In the genomic region with DNA sequence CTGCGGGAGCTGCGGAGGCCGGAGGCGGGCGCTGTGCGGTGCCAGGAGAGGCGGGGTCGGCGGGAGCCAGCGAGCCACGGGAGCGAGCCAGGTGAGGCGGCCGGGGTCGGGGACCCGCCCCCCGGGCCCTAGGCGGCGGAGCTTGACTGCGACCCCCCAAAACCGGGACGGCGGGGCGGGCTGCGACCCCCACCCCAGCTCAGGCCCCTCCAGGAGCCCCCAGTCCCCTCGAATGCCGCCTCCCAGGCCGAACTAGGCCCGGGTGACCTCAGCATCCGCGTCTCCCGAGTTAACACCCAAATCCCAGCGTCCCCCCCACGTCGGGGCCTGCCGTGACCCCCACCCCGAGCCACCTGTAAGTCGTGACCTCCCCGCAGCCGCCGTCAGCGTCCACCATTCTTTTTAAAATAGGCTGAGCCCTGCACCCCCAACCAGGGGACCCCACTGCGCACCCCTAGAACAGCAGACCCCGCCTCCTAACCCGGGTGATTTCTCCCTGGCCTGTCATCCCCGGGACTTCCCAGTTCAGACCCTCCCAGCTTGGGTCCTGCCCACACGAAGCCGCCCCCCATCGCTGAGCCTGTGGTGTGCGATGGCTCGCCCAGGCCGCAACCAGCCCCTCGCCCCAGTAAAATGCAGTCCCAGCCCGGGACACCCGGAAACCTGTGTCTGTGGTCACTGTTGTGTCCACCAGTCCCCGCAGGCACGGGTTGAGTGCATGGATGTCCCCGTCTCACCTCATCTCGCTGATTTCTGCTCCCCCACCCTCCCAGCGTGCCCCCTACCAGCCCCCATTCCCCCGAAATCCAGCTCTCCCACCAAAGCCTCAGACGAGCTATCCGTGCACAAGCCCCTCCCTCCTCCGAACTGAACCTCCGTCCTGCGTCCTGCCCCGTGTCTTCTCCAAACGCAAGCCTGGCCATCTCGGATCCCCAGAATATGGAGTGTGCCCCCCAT, we compare ENCODE assay signal across 8 cellular contexts. TPM values are rescaled to one million over a fixed set of nuclear protein-coding genes. Genes with fewer than 3 reads are reported as not detected.
DNase-seq lines count a peak whose midpoint lies in the region; ATAC-seq and TF ChIP-seq lines count a peak whose summit lies in the region.

No MANE protein-coding gene starts in this region.

- H3K27ac Mint-ChIP-seq in IgD-negative memory B cell: peak overlapping the region; percentile 46 to 71 (median 47)
- peak overlapping the region; percentile 97 for H3K27ac Mint-ChIP-seq in activated T-helper 17 cell treated with anti-CD3 and anti-CD28 coated beads, Interleukin-2, amount 50 U/mL, for 72 hours
- H3K27ac Mint-ChIP-seq in glutamatergic neuron (ENCODE audit: unreplicated experiment): peak overlapping the region; percentile 79

- ATAC-seq in activated T-helper 17 cell treated with anti-CD3 and anti-CD28 coated beads, Interleukin-2, amount 50 U/mL, for 72 hours (replicated peaks): no peak

- peak overlapping the region; percentile 76 for H2AFZ ChIP-seq in parathyroid adenoma

- H3K9ac ChIP-seq in parathyroid adenoma: peak overlapping the region; percentile 68

- H3K27ac ChIP-seq in parathyroid adenoma: peak overlapping the region; percentile 51

- H3K9me3 Mint-ChIP-seq in IgD-negative memory B cell (no peaks in the 10 kb centered on the region), glutamatergic neuron (ENCODE audit: unreplicated experiment) (peaks cover 5% of the 10 kb centered on the region)
- H3K9me3 Mint-ChIP-seq in activated T-helper 17 cell treated with anti-CD3 and anti-CD28 coated beads, Interleukin-2, amount 50 U/mL, for 72 hours: no peaks in the 10 kb centered on the region

- no peaks in the 10 kb centered on the region for H3K36me3 Mint-ChIP-seq in IgD-negative memory B cell
- H3K36me3 Mint-ChIP-seq in activated T-helper 17 cell treated with anti-CD3 and anti-CD28 coated beads, Interleukin-2, amount 50 U/mL, for 72 hours (ENCODE audit: low read depth): peaks cover 32% of the 10 kb centered on the region
- H3K36me3 Mint-ChIP-seq in glutamatergic neuron (ENCODE audit: unreplicated experiment): no peaks in the 10 kb centered on the region

- H3K27me3 Mint-ChIP-seq in IgD-negative memory B cell: no peaks in the 10 kb centered on the region
- no peaks in the 10 kb centered on the region for H3K27me3 Mint-ChIP-seq in activated T-helper 17 cell treated with anti-CD3 and anti-CD28 coated beads, Interleukin-2, amount 50 U/mL, for 72 hours
- H3K27me3 Mint-ChIP-seq in glutamatergic neuron (ENCODE audit: unreplicated experiment): peaks cover 7% of the 10 kb centered on the region

- H3K9me3 ChIP-seq in parathyroid adenoma (ENCODE audit: control insufficient read depth, low read length): no peaks in the 10 kb centered on the region

- no peaks in the 10 kb centered on the region for H3K36me3 ChIP-seq in parathyroid adenoma (ENCODE audit: control insufficient read depth, insufficient read depth, low read length)

- no peaks in the 10 kb centered on the region for H3K27me3 ChIP-seq in parathyroid adenoma (ENCODE audit: control insufficient read depth, insufficient read depth, low read length)

- peaks cover 54% of the 10 kb centered on the region for H3K79me2 ChIP-seq in parathyroid adenoma

- H3K4me2 ChIP-seq in parathyroid adenoma (ENCODE audit: low read length): peak overlapping the region; percentile 79

- peak overlapping the region; percentile 87 to 95 (median 93) for H3K4me3 Mint-ChIP-seq in IgD-negative memory B cell
- peak overlapping the region; percentile 81 for H3K4me3 Mint-ChIP-seq in activated T-helper 17 cell treated with anti-CD3 and anti-CD28 coated beads, Interleukin-2, amount 50 U/mL, for 72 hours
- peak overlapping the region; percentile 93 for H3K4me3 Mint-ChIP-seq in glutamatergic neuron (ENCODE audit: unreplicated experiment)

- TF ChIP-seq CTCF in glutamatergic neuron (IDR thresholded peaks at IDR 0.05; ENCODE audit: partially characterized antibody, unreplicated experiment) (no peak), parathyroid adenoma (IDR thresholded peaks at IDR 0.05) (no peak)

- peaks cover 13 to 24% (median 15%) of the 10 kb centered on the region in 3 donors for H3K4me1 Mint-ChIP-seq in IgD-negative memory B cell
- peaks cover 20% of the 10 kb centered on the region for H3K4me1 Mint-ChIP-seq in activated T-helper 17 cell treated with anti-CD3 and anti-CD28 coated beads, Interleukin-2, amount 50 U/mL, for 72 hours
- H3K4me1 Mint-ChIP-seq in glutamatergic neuron (ENCODE audit: low read depth, unreplicated experiment): peaks cover 9% of the 10 kb centered on the region

- peaks cover 4% of the 10 kb centered on the region for H3K4me1 ChIP-seq in parathyroid adenoma

- peak; percentile 30 for DNase-seq in activated T-cell treated with anti-CD3 and anti-CD28 coated beads, Interleukin-2, amount 50 U/mL, for 1 hour
- DNase-seq in activated T-cell treated with anti-CD3 and anti-CD28 coated beads for 4 hours (no peak), glutamatergic neuron (no peak), NCI-H2081 (lab: John Stamatoyannopoulos, UW) (no peak), SK-N-DZ (ENCODE audit: low spot score) (no peak)

- peak overlapping the region; percentile 75 for H3K4me3 ChIP-seq in parathyroid adenoma (ENCODE audit: low read depth, low read length)

RNA-seq across cellular contexts. Expression of gene FZR1, which starts 0.6 kb away (rescaled TPM):
- polyA plus RNA-seq in IgD-negative memory B cell: 19.2 TPM
- total RNA-seq in activated T-helper 17 cell treated with anti-CD3 and anti-CD28 coated beads, Interleukin-2, amount 50 U/mL, for 72 hours: 10 to 100 TPM; 51.5 to 64.3 TPM
- 51.3 TPM for total RNA-seq in glutamatergic neuron (ENCODE audit: unreplicated experiment)
- polyA plus RNA-seq in SK-N-DZ (2014; cell fraction: cytosol; rRNA removed): 25.4 and 30.6 TPM in 2 replicates
- 48.4 and 51.8 TPM in 2 replicates for polyA plus RNA-seq in SK-N-DZ (2014; cell fraction: nucleus; rRNA removed)

RNA-seq across cellular contexts. Expression of gene DOHH, which starts 6.2 kb away (rescaled TPM):
- polyA plus RNA-seq in IgD-negative memory B cell: 16.3 TPM
- total RNA-seq in activated T-helper 17 cell treated with anti-CD3 and anti-CD28 coated beads, Interleukin-2, amount 50 U/mL, for 72 hours: 10 to 100 TPM; 11.1 to 22.2 TPM
- total RNA-seq in glutamatergic neuron (ENCODE audit: unreplicated experiment): 8.5 TPM
- polyA plus RNA-seq in SK-N-DZ (2014; cell fraction: cytosol; rRNA removed): 9.7 and 19.7 TPM in 2 replicates
- polyA plus RNA-seq in SK-N-DZ (2014; cell fraction: nucleus; rRNA removed): 12.6 and 14.5 TPM in 2 replicates

RNA-seq across cellular contexts. Expression of gene SMIM44, which starts 23.4 kb away (rescaled TPM):
- not detected for polyA plus RNA-seq in IgD-negative memory B cell
- not detected for total RNA-seq in activated T-helper 17 cell treated with anti-CD3 and anti-CD28 coated beads, Interleukin-2, amount 50 U/mL, for 72 hours
- total RNA-seq in glutamatergic neuron (ENCODE audit: unreplicated experiment): not detected
- not detected in 2 replicates for polyA plus RNA-seq in SK-N-DZ (2014; cell fraction: cytosol; rRNA removed)
- not detected in 2 replicates for polyA plus RNA-seq in SK-N-DZ (2014; cell fraction: nucleus; rRNA removed)

RNA-seq across cellular contexts. Expression of gene SMIM24, which starts 26.3 kb away (rescaled TPM):
- not detected for polyA plus RNA-seq in IgD-negative memory B cell
- total RNA-seq in activated T-helper 17 cell treated with anti-CD3 and anti-CD28 coated beads, Interleukin-2, amount 50 U/mL, for 72 hours: 1 to 10 TPM in 1 of 2 donors, not detected in 1; 1.6 TPM
- total RNA-seq in glutamatergic neuron (ENCODE audit: unreplicated experiment): not detected
- polyA plus RNA-seq in SK-N-DZ (2014; cell fraction: cytosol; rRNA removed): 1.3 TPM in 1 of 2 replicates, not detected in the other
- polyA plus RNA-seq in SK-N-DZ (2014; cell fraction: nucleus; rRNA removed): 1.9 TPM in 1 of 2 replicates, not detected in the other

RNA-seq across cellular contexts. Expression of gene TEKTIP1, which starts 32.3 kb away (rescaled TPM):
- not detected for polyA plus RNA-seq in IgD-negative memory B cell
- total RNA-seq in activated T-helper 17 cell treated with anti-CD3 and anti-CD28 coated beads, Interleukin-2, amount 50 U/mL, for 72 hours: 1 to 10 TPM; 2.1 to 4.0 TPM
- total RNA-seq in glutamatergic neuron (ENCODE audit: unreplicated experiment): 2.5 TPM
- not detected in 2 replicates for polyA plus RNA-seq in SK-N-DZ (2014; cell fraction: cytosol; rRNA removed)
- 0.64 and 2.7 TPM in 2 replicates for polyA plus RNA-seq in SK-N-DZ (2014; cell fraction: nucleus; rRNA removed)

Comparison
In these comparisons a context has a peak if more than half of its experiments do, and no peak if none do; other contexts are left out.
1. H3K27ac Mint-ChIP-seq: peak in every context shown above with its lines; median percentile 97 in activated T-helper 17 cell treated with anti-CD3 and anti-CD28 coated beads, Interleukin-2, amount 50 U/mL, for 72 hours; 79 in glutamatergic neuron; 47 in IgD-negative memory B cell.